Comparison of ENCODE assay signal across 21 cellular contexts in the genomic region with DNA sequence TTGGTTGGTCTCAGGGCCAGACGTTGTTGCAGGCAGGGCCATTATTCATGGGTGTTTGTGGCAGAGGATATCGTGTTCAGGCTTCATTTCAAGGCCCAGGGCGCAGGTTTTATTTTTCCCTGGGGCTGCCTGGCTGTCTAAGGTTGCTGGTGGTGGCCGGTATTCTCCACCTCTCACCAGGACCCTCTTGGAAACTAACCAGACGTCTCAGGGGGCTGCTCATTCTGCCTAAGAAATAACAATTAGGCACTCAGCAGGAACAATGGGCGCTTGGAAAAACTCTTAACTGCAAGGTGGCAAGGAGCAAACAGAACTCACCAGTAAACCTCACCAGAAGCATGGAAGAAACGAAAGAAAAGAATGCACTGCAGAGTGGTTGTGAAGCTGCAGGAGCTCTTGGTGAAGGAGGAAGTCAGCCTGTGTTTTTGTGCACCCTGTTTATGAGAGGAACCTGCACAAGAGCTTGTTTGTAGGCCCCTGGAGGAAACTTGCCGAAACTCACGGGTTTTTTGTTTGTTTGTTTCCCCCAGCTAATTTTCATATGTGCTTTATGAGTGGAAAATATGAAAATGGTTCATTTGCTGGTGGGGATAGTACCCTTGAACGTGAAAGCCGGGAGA.
"Had no signal": no experiment of that assay in that cellular context is flagged by ENCODE, and none has a peak within 500 bp of the region (broad histone marks: within the 10 kb centered on the region; RNA-seq: fewer than 3 reads in every experiment).

No MANE protein-coding gene starts in this region.

- H3K9me3 Mint-ChIP-seq: central memory CD8-positive, alpha-beta T cell; stimulated activated naive CD8-positive, alpha-beta T cell treated with anti-CD3 and anti-CD28 coated beads, Interleukin-15, Interleukin-2, amounts not matched to agents 100 ng/mL and 50 ng/mL, for 24 hours; T-helper 2 cell treated with Interferon-gamma antibody and Interleukin-4, amounts not matched to agents 5 μg/mL and 100 μg/mL, for 36 hours had no signal

- H3K9me3 ChIP-seq: adrenal gland, breast epithelium, right lobe of liver, tibial artery had no signal

- H3K4me1 Mint-ChIP-seq: central memory CD8-positive, alpha-beta T cell had no signal

- H3K4me3 Mint-ChIP-seq: activated naive CD8-positive, alpha-beta T cell; central memory CD8-positive, alpha-beta T cell; stimulated activated naive CD8-positive, alpha-beta T cell treated with anti-CD3 and anti-CD28 coated beads, Interleukin-15, Interleukin-2, amounts not matched to agents 100 ng/mL and 50 ng/mL, for 24 hours; T-helper 2 cell treated with Interferon-gamma antibody and Interleukin-4, amounts not matched to agents 5 μg/mL and 100 μg/mL, for 36 hours had no signal

- H3K4me3 ChIP-seq: adrenal gland, breast epithelium, right lobe of liver, skin epidermis, tibial artery had no signal

- ATAC-seq: esophagus mucosa, left cardiac atrium, right lobe of liver had no signal

- H3K27ac ChIP-seq: adrenal gland, breast epithelium, right lobe of liver, skin epidermis, tibial artery, VCaP had no signal

- H3K27me3 ChIP-seq: adrenal gland, right lobe of liver had no signal

- DNase-seq: activated CD4-positive, CD25-positive, alpha-beta regulatory T cell treated with anti-CD3 and anti-CD28 coated beads, Interleukin-2, amount 50 U/mL, for 72 hours; activated T-cell treated with anti-CD3 and anti-CD28 coated beads, Interleukin-2, amount 50 U/mL, for 1 hour; adrenal gland; effector memory CD4-positive, alpha-beta T cell; glutamatergic neuron; hippocampal formation; left cardiac atrium; mesenchymal stem cell; posterior cingulate gyrus; right lobe of liver; stimulated activated CD4-positive, alpha-beta T cell treated with anti-CD3 and anti-CD28 coated beads, Interleukin-1b, Interleukin-23, amount 100 ng/mL, for 48 hours; substantia nigra; tibial artery had no signal

- H3K36me3 Mint-ChIP-seq: activated naive CD8-positive, alpha-beta T cell had no signal

- H3K36me3 ChIP-seq: adrenal gland, breast epithelium, right lobe of liver, tibial artery had no signal

- H3K27ac Mint-ChIP-seq: activated naive CD8-positive, alpha-beta T cell; stimulated activated naive CD8-positive, alpha-beta T cell treated with anti-CD3 and anti-CD28 coated beads, Interleukin-15, Interleukin-2, amounts not matched to agents 100 ng/mL and 50 ng/mL, for 24 hours; T-helper 2 cell treated with Interferon-gamma antibody and Interleukin-4, amounts not matched to agents 5 μg/mL and 100 μg/mL, for 36 hours had no signal

- H3K4me1 ChIP-seq: adrenal gland, breast epithelium, right lobe of liver, tibial artery had no signal
